In the genomic region with DNA sequence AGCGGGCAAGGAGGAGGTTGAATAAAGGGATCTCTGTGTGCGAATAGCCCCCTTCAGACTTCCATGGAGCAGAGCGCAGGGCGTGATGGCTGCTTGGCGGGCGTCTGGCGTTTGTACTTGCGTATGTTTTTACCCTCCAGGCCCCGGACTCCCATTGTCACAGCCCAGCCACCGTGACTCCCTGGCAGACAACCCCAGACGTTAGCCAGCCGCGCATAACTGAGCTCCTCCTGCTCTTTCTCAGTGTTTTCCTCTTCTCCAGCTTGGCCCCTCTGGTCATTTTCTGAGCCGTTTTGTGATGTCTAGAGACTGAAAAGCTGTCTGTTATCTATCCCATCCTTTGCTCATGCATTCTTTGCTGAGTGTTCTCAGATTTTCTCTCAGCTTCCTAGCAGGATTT, we compare ENCODE assay signal across 17 cellular contexts. TPM values are rescaled to one million over a fixed set of nuclear protein-coding genes. Genes with fewer than 3 reads are reported as not detected.
DNase-seq lines count a peak whose midpoint lies in the region; ATAC-seq, FAIRE-seq and TF ChIP-seq lines count a peak whose summit lies in the region.
"Had no signal": no experiment of that assay in that cellular context is flagged by ENCODE, and none has a peak within 500 bp of the region (broad histone marks: within the 10 kb centered on the region; RNA-seq: fewer than 3 reads in every experiment).

No MANE protein-coding gene starts in this region.

- H3K4me3 ChIP-seq in liver (ENCODE audit: low read depth in 1 of 3, low read length in 3 of 3) (no peak overlapping the region), HepG2 (replicated peaks in 1 of 3; ENCODE audit: insufficient read depth in 1 of 3, low read depth in 2 of 3, low read length in 3 of 3) (no peak overlapping the region), right cardiac atrium (ENCODE audit: low read length) (no peak overlapping the region)
- H3K4me3 ChIP-seq: K562, prostate gland had no signal

- H3K27ac ChIP-seq in liver (ENCODE audit: low read depth in 1 of 2, low read length in 2 of 2): peak overlapping the region in 1 of 2 donors; percentile 23
- H3K27ac ChIP-seq in HepG2 (ENCODE audit: extremely low read length, insufficient read depth, low read length): no peak overlapping the region
- H3K27ac ChIP-seq in right cardiac atrium (ENCODE audit: low read length): peak overlapping the region; percentile 71
- H3K27ac ChIP-seq: epithelial cell of prostate, prostate gland had no signal

- no peak for FAIRE-seq in HepG2 (lab: Jason Lieb, UNC)
- FAIRE-seq: K562 had no signal

- POLR2A ChIA-PET in HepG2 (lab: Yijun Ruan, JAX) (no interaction called here), GM10248 (lab: Yijun Ruan, JAX) (no interaction called here)

- 60% methylated on average over 14 of the region's 14 CpGs for WGBS in liver
- WGBS in HepG2 (ENCODE audit: low lambda C conversion rate): 41% methylated on average over 9 of the region's 14 CpGs
- WGBS in right cardiac atrium: 40% methylated on average over 14 of the region's 14 CpGs

- ATAC-seq in HepG2 (no peak), right cardiac atrium (peak; percentile 80 to 84)
- ATAC-seq: CD8-positive, alpha-beta T cell had no signal

- no peaks in the 10 kb centered on the region for H3K27me3 ChIP-seq in liver (ENCODE audit: control insufficient read depth in 4 of 4, insufficient read depth in 4 of 4, low read length in 3 of 4)
- peaks cover 0 to 12% of the 10 kb centered on the region in 2 experiments; a peak in 3 of 5 replicates for H3K27me3 ChIP-seq in HepG2 (ENCODE audit: control insufficient read depth in 1 of 2, insufficient read depth in 2 of 2, low read length in 2 of 2)
- no peaks in the 10 kb centered on the region for H3K27me3 ChIP-seq in right cardiac atrium (ENCODE audit: control insufficient read depth, insufficient read depth)

- TF ChIP-seq RAD21 in liver (IDR thresholded peaks at IDR 0.05) (no peak), HepG2 (CRISPR knock-in tag; IDR thresholded peaks at IDR 0.05) (no peak)

- in situ Hi-C loops in HepG2 (cut with HindIII; ENCODE audit: extremely low pct_ligation_motif_present, low pct_unique_long_range_greater_than_20kb): no loop called here

- BruUV-seq in HepG2 (replicated peaks; lab: Mats Ljungman, UMichigan): no TSS peak

- intact Hi-C loops in HepG2 (cut with micrococcal nuclease; ENCODE audit: unreplicated experiment): no loop called here
- intact Hi-C loops in right cardiac atrium (cut with DNase I): no loop called here

- no peaks in the 10 kb centered on the region for H3K9me3 ChIP-seq in liver (ENCODE audit: control insufficient read depth in 4 of 4, low read length in 3 of 4)
- no peaks in the 10 kb centered on the region for H3K9me3 ChIP-seq in HepG2 (ENCODE audit: low read length)
- no peaks in the 10 kb centered on the region for H3K9me3 ChIP-seq in right cardiac atrium (ENCODE audit: control insufficient read depth, low read length)
- H3K9me3 ChIP-seq: prostate gland had no signal

- no peak overlapping the region for H3K9ac ChIP-seq in liver (ENCODE audit: low read depth in 1 of 2, low read length in 2 of 2)
- no peak overlapping the region for H3K9ac ChIP-seq in HepG2 (ENCODE audit: insufficient read depth, low read depth, low read length)

- H4K20me1 ChIP-seq in HepG2 (ENCODE audit: insufficient read depth, low read length): no peaks in the 10 kb centered on the region

- TF ChIP-seq CTCF in liver (IDR thresholded peaks at IDR 0.05; ENCODE audit: low read depth, low read length, missing input control) (no peak), HepG2 (CRISPR knock-in tag; IDR thresholded peaks at IDR 0.05) (no peak), GM10248 (IDR thresholded peaks at IDR 0.05; ENCODE audit: control extremely low read depth, extremely low read depth, low read depth, missing control alignments) (no peak)

- TF ChIP-seq EP300 in HepG2 (IDR thresholded peaks at IDR 0.05; ENCODE audit: low read depth in 2 of 2, low read length in 2 of 2) (no peak), HepG2 (CRISPR knock-in tag; IDR thresholded peaks at IDR 0.05; ENCODE audit: borderline replicate concordance) (no peak)

- no peak overlapping the region for H2AFZ ChIP-seq in HepG2 (ENCODE audit: low read length)

- CTCF ChIA-PET in HepG2 (lab: Yijun Ruan, JAX; ENCODE audit: low intra/inter-chr PET ratio, low total read pairs): no interaction called here
- CTCF ChIA-PET in GM10248 (lab: Yijun Ruan, JAX): no interaction called here

- no peak overlapping the region for H3K4me2 ChIP-seq in HepG2 (ENCODE audit: low read depth, low read length)

- no peaks in the 10 kb centered on the region for H3K79me2 ChIP-seq in HepG2 (ENCODE audit: insufficient read depth, low read length)

- H3K36me3 ChIP-seq in liver (ENCODE audit: control insufficient read depth in 4 of 4, insufficient read depth in 3 of 4, low read depth in 1 of 4, low read length in 3 of 4): no peaks in the 10 kb centered on the region
- no peaks in the 10 kb centered on the region for H3K36me3 ChIP-seq in HepG2 (replicated peaks in 1 of 2; ENCODE audit: control insufficient read depth in 1 of 2, insufficient read depth in 2 of 2, low read length in 2 of 2)
- H3K36me3 ChIP-seq: prostate gland had no signal

- DNase-seq in HepG2 (ENCODE audit: low spot score) (no peak), right cardiac atrium (peak; percentile 71 to 89 (median 85)), occipital lobe (lab: John Stamatoyannopoulos, UW) (peak; percentile 5), NCI-H2196 treated with DMSO at 0.1 percent for 48 hours (lab: John Stamatoyannopoulos, UW; ENCODE audit: unreplicated experiment) (no peak), GM10248 (ENCODE audit: extremely low spot score) (no peak)
- DNase-seq in stimulated activated naive CD4-positive, alpha-beta T cell (lab: John Stamatoyannopoulos, UW): no peak
- DNase-seq in stimulated activated CD4-positive, alpha-beta T cell treated with anti-CD3 and anti-CD28 coated beads, Interleukin-2, amount 100 ng/mL, for 48 hours: no peak
- DNase-seq: activated naive CD4-positive, alpha-beta T cell treated with Interleukin-2 at 50 U/mL for 16 hours; CD8-positive, alpha-beta T cell; cerebellar nuclear complex; GOT3; NCI-H510A; stimulated activated CD4-positive, alpha-beta T cell treated with anti-CD3 and anti-CD28 coated beads, Interleukin-4, amount 100 ng/mL, for 1 hour had no signal

- H3K4me1 ChIP-seq in liver (ENCODE audit: control insufficient read depth in 4 of 4, insufficient read depth in 4 of 4, low read length in 3 of 4) (no peaks in the 10 kb centered on the region), HepG2 (ENCODE audit: insufficient read depth, low read length) (no peaks in the 10 kb centered on the region), right cardiac atrium (ENCODE audit: control insufficient read depth, insufficient read depth, low read length) (peaks cover 10% of the 10 kb centered on the region)
- H3K4me1 ChIP-seq: prostate gland had no signal

- TF ChIP-seq POLR2A in HepG2 (IDR thresholded peaks at IDR 0.05; ENCODE audit: insufficient read depth in 1 of 2, low read depth in 2 of 2, low read length in 2 of 2): no peak

TF ChIP-seq in liver, 16 proteins besides CTCF, POLR2A, EP300 and RAD21:
- TF ChIP-seq HNF4G (IDR thresholded peaks at IDR 0.05): no peak
- TF ChIP-seq JUND (IDR thresholded peaks at IDR 0.05): no peak
- peak; percentile 47 for TF ChIP-seq NR2F2 (IDR thresholded peaks at IDR 0.05)
- peak; percentile 22 for TF ChIP-seq SP1 (IDR thresholded peaks at IDR 0.05)
- peak in 1 of 2 donors; percentile 6 for TF ChIP-seq RXRA (IDR thresholded peaks at IDR 0.05)

TF ChIP-seq in HepG2, 621 proteins besides CTCF, POLR2A, EP300 and RAD21 (continues in another document):
- TF ChIP-seq MIER2 (CRISPR knock-in tag; IDR thresholded peaks at IDR 0.05) (no peak), NFKBIZ (CRISPR knock-in tag; IDR thresholded peaks at IDR 0.05) (no peak), FOSL1 (CRISPR knock-in tag; IDR thresholded peaks at IDR 0.05; ENCODE audit: borderline replicate concordance) (no peak), ZNF607 (CRISPR knock-in tag; IDR thresholded peaks at IDR 0.05; ENCODE audit: borderline replicate concordance) (no peak), ETV5 (CRISPR knock-in tag; IDR thresholded peaks at IDR 0.05; ENCODE audit: borderline replicate concordance) (no peak)

RNA-seq across cellular contexts. Expression of gene IGFBP7, which starts 54.3 kb away (rescaled TPM):
- total RNA-seq in liver (100 to 1,000 TPM in 1 of 2 donors, 10 to 100 TPM in 1; 60.5 to 195 TPM), HepG2 (2016; rRNA removed; fragmentation: Illumina TruSeq; extraction: Trizol) (0.32 and 1.1 TPM in 2 replicates), right cardiac atrium (100 to 1,000 TPM; 813 to 983 (median 905) TPM), occipital lobe (27.1 TPM)
- polyA plus RNA-seq in liver (100 to 1,000 TPM; 215 to 216 TPM), HepG2 (2011; rRNA removed) (1.3 and 1.6 TPM in 2 replicates), right cardiac atrium (809 TPM)
- 0.30 TPM in 1 of 2 replicates, not detected in the other for total RNA-seq in HepG2 (2016; cell fraction: cytosol; rRNA removed; fragmentation: Illumina TruSeq; extraction: Trizol; ENCODE audit: low read depth)
- 0.46 and 0.52 TPM in 2 replicates for total RNA-seq in HepG2 (2016; cell fraction: insoluble cytoplasmic fraction; rRNA removed; fragmentation: Illumina TruSeq; extraction: Trizol)
- not detected in 2 replicates for total RNA-seq in HepG2 (2016; cell fraction: membrane; rRNA removed; fragmentation: Illumina TruSeq; extraction: Trizol)
- 0.93 and 0.94 TPM in 2 replicates for total RNA-seq in HepG2 (2016; cell fraction: nucleus; rRNA removed; fragmentation: Illumina TruSeq; extraction: Trizol)
- 0.96 and 1.2 TPM in 2 replicates for polyA plus RNA-seq in HepG2 (2011; cell fraction: cytosol; rRNA removed)
- 0.83 and 1.3 TPM in 2 replicates for polyA plus RNA-seq in HepG2 (2011; cell fraction: nucleus; rRNA removed)
- polyA plus RNA-seq in HepG2 (2012): 0.36 and 0.42 TPM in 2 replicates
- 0.14 and 0.24 TPM in 2 replicates for polyA plus RNA-seq in HepG2 (2016; cell fraction: cytosol; fragmentation: Illumina TruSeq; extraction: Trizol; ENCODE audit: low read depth)
- polyA plus RNA-seq in HepG2 (2016; cell fraction: insoluble cytoplasmic fraction; fragmentation: Illumina TruSeq; extraction: Trizol; ENCODE audit: low read depth): 0.52 and 0.59 TPM in 2 replicates
- 0.27 and 0.38 TPM in 2 replicates for polyA plus RNA-seq in HepG2 (2016; cell fraction: membrane; fragmentation: Illumina TruSeq; extraction: Trizol; ENCODE audit: low read depth)
- 1.6 and 1.9 TPM in 2 replicates for polyA plus RNA-seq in HepG2 (2016; cell fraction: nucleus; fragmentation: Illumina TruSeq; extraction: Trizol; ENCODE audit: insufficient read depth, low read depth)
- 0.62 and 1.8 TPM in 2 replicates for polyA minus RNA-seq in HepG2 (2011; rRNA and poly(A)+ RNA removed; ENCODE audit: low replicate concordance)
- polyA minus RNA-seq in HepG2 (2011; cell fraction: cytosol; rRNA and poly(A)+ RNA removed): 0.53 and 1.3 TPM in 2 replicates
- not detected in 2 replicates for polyA minus RNA-seq in HepG2 (2011; cell fraction: nucleus; rRNA and poly(A)+ RNA removed)
- total RNA-seq: CD8-positive, alpha-beta T cell had no signal

Comparison
In these comparisons a context has a peak if more than half of its experiments do, and no peak if none do; other contexts are left out.
1. RNA of gene IGFBP7, which starts 54.3 kb away (total RNA-seq): 813 to 983 TPM in right cardiac atrium, 60.5 to 195 TPM in liver and 27.1 TPM in occipital lobe (single experiment); 0.30 to 1.1 TPM in HepG2; every median in the first group is over 10 times any median in the second.
2. DNase-seq: peak in right cardiac atrium (3 of 3) and occipital lobe (single experiment); none in HepG2 (single experiment), stimulated activated naive CD4-positive, alpha-beta T cell (0 of 6), stimulated activated CD4-positive, alpha-beta T cell treated with anti-CD3 and anti-CD28 coated beads, Interleukin-2, amount 100 ng/mL, for 48 hours (0 of 2), NCI-H2196 treated with DMSO at 0.1 percent for 48 hours (single experiment) and GM10248 (single experiment).